ENCODE assay signal across 8 cellular contexts in the genomic region with DNA sequence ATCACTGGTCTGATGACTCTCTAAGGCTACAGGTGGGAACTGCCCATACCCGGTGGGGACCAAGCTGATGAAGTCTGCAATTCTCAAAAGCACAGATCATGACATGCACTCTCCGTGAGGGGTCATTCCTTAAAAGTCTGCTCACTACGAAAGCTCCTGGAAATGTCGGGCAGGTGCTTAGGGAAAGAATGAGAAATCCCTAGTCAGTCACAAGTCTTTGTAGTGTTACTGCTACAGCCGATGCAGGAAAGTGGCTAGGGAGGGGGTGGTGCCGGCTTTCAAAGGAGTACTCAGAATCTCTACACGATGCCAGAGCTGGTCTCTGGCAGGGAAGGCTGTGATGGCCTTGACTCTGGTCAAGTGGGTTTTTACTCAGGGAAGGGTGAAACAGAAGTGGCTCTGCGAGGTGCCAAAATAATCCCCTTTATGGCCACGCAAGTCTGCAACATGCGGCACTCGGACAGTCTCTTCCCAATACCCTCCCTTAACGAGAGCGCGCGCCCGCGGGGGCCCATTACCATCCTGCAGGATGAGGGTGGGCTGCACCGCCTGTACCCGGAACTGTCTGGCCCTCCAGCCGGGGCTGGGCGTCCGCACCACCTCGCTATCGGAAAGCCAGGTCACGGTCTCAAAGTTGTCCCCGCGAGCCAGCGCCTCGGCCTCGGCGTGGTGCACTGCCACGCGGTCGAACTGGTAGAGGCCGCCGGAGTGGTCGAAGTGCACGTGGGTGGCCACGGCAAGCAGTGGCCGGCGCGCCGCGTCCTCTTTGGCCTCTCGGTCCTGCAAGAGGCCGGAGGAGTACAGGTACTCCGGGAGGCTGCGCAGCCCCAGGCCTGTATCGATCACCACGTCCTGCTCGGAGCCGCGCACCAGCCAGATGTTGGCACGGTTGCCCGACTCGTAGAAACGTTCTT. TPM values are rescaled to one million over a fixed set of nuclear protein-coding genes. Genes with fewer than 3 reads are reported as not detected.
DNase-seq lines count a peak whose midpoint lies in the region; ATAC-seq and TF ChIP-seq lines count a peak whose summit lies in the region.

No MANE protein-coding gene starts in this region.

- H3K27ac ChIP-seq in OCI-LY1 (ENCODE audit: low read depth, low read length, poor library complexity, severe bottlenecking) (peak overlapping the region; percentile 41), ovary (peak overlapping the region in 1 of 2 donors; percentile 73)

- H3K27me3 ChIP-seq in OCI-LY1 (ENCODE audit: insufficient read depth, low read length) (no peaks in the 10 kb centered on the region), ovary (no peaks in the 10 kb centered on the region)

- H3K9ac ChIP-seq in OCI-LY1 (ENCODE audit: low read length) = peak overlapping the region; percentile 65

- peaks cover 16% of the 10 kb centered on the region for H3K36me3 ChIP-seq in OCI-LY1 (ENCODE audit: insufficient read depth, low read length)
- no peaks in the 10 kb centered on the region for H3K36me3 ChIP-seq in ovary

- 1% methylated on average over 35 to 57 of the region's 57 CpGs for WGBS in ovary, 3 donors

- no peaks in the 10 kb centered on the region for H3K9me2 ChIP-seq in OCI-LY1 (ENCODE audit: low read depth, low read length)

- no peaks in the 10 kb centered on the region for H3F3A ChIP-seq in OCI-LY1 (ENCODE audit: insufficient read depth, low read length)

- peaks cover 25% of the 10 kb centered on the region for H3K36me3 Mint-ChIP-seq in activated naive CD4-positive, alpha-beta T cell treated with anti-CD3 and anti-CD28 coated beads, Interleukin-2, amount 50 U/mL, for 24 hours

- no peaks in the 10 kb centered on the region for H3K27me3 Mint-ChIP-seq in activated naive CD4-positive, alpha-beta T cell treated with anti-CD3 and anti-CD28 coated beads, Interleukin-2, amount 50 U/mL, for 24 hours

- peak overlapping the region; percentile 97 for H3K4me3 Mint-ChIP-seq in activated naive CD4-positive, alpha-beta T cell treated with anti-CD3 and anti-CD28 coated beads, Interleukin-2, amount 50 U/mL, for 24 hours

- ATAC-seq in GM18870 (IDR thresholded peaks at IDR 0.05; ENCODE audit: unreplicated experiment) (peak; percentile 27), HG03135 (IDR thresholded peaks at IDR 0.05; ENCODE audit: unreplicated experiment) (peak; percentile 17)

- TF ChIP-seq POLR2A in ovary (IDR thresholded peaks at IDR 0.05) = no peak

- peak overlapping the region; percentile 96 for H3K27ac Mint-ChIP-seq in activated naive CD4-positive, alpha-beta T cell treated with anti-CD3 and anti-CD28 coated beads, Interleukin-2, amount 50 U/mL, for 24 hours

- H3K4me2 ChIP-seq in OCI-LY1 (ENCODE audit: low read length) = peak overlapping the region; percentile 100

- H3K79me2 ChIP-seq in OCI-LY1 (ENCODE audit: insufficient read depth, low read length) = peaks cover 8% of the 10 kb centered on the region; the same call in 1 of the 2 replicates

- peak; percentile 20 to 26 for DNase-seq in AML-193 (lab: John Stamatoyannopoulos, UW)
- peak; percentile 77 for DNase-seq in cardiac septum (ENCODE audit: low spot score)
- DNase-seq in ovary = peak in 1 of 5 donors; percentile 10
- no peak for DNase-seq in cortex of kidney (lab: John Stamatoyannopoulos, UW)

- TF ChIP-seq CTCF in OCI-LY1 (IDR thresholded peaks at IDR 0.05; ENCODE audit: low read length) = no peak
- TF ChIP-seq CTCF in ovary (IDR thresholded peaks at IDR 0.05) = no peak

- peaks cover 48% of the 10 kb centered on the region for H3K4me1 Mint-ChIP-seq in activated naive CD4-positive, alpha-beta T cell treated with anti-CD3 and anti-CD28 coated beads, Interleukin-2, amount 50 U/mL, for 24 hours

- H3K9me3 Mint-ChIP-seq in activated naive CD4-positive, alpha-beta T cell treated with anti-CD3 and anti-CD28 coated beads, Interleukin-2, amount 50 U/mL, for 24 hours = peaks cover 11% of the 10 kb centered on the region

- no peak overlapping the region for H2AFZ ChIP-seq in OCI-LY1 (ENCODE audit: low read length)

- intact Hi-C loops in cardiac septum (cut with DNase I) = loop anchor here (1.0 to 5.0 kb wide), 2 partner anchors 56 to 61 kb away; a partner anchor contains a TSS
- intact Hi-C loops in ovary (cut with DNase I) = loop anchor here in 1 of 4 donors (10.0 kb wide), 1 partner anchor 51 kb away; a partner anchor contains a TSS

- H3K4me1 ChIP-seq in OCI-LY1 (ENCODE audit: insufficient read depth, low read length, severe bottlenecking) (peaks cover 39% of the 10 kb centered on the region), ovary (ENCODE audit: insufficient read depth) (peaks cover 4% of the 10 kb centered on the region)

- TF ChIP-seq EP300 in ovary (IDR thresholded peaks at IDR 0.05) = no peak

- H3K4me3 ChIP-seq in OCI-LY1 (ENCODE audit: low read depth, low read length, poor library complexity, severe bottlenecking) = peak overlapping the region; percentile 65
- H3K4me3 ChIP-seq in ovary = peak overlapping the region; percentile 55

- no peaks in the 10 kb centered on the region for H4K20me1 ChIP-seq in OCI-LY1 (ENCODE audit: insufficient read depth, low read length)

- no peaks in the 10 kb centered on the region for H3K9me3 ChIP-seq in OCI-LY1 (ENCODE audit: low read length)
- H3K9me3 ChIP-seq in ovary = no peaks in the 10 kb centered on the region

RNA-seq across cellular contexts. Expression of a gene that starts 1.0 kb away (rescaled TPM):
- total RNA-seq in cardiac septum (2.9 TPM), ovary (10 to 100 TPM in 5 of 7 donors, 1 to 10 TPM in 2; 4.7 to 13.1 (median 10.5) TPM)
- 1 to 10 TPM; 6.2 to 8.4 TPM for polyA plus RNA-seq in ovary

RNA-seq across cellular contexts. Expression of a gene that starts 1.1 kb away (rescaled TPM):
- total RNA-seq in cardiac septum = 0.97 TPM
- total RNA-seq in ovary = 1 to 10 TPM in 6 of 7 donors, under 1 TPM in 1; 0.92 to 4.2 (median 1.8) TPM
- polyA plus RNA-seq in ovary = 1 to 10 TPM in 1 of 2 donors, under 1 TPM in 1; 0.79 to 1.8 TPM

RNA-seq across cellular contexts. Expression of a gene that starts 55.8 kb away (rescaled TPM):
- 14.8 TPM for total RNA-seq in cardiac septum
- 10 to 100 TPM; 19.0 to 26.8 (median 23.8) TPM for total RNA-seq in ovary
- 10 to 100 TPM; 10.7 to 13.3 TPM for polyA plus RNA-seq in ovary
